ENCODE assay signal across 6 cellular contexts in the genomic region with DNA sequence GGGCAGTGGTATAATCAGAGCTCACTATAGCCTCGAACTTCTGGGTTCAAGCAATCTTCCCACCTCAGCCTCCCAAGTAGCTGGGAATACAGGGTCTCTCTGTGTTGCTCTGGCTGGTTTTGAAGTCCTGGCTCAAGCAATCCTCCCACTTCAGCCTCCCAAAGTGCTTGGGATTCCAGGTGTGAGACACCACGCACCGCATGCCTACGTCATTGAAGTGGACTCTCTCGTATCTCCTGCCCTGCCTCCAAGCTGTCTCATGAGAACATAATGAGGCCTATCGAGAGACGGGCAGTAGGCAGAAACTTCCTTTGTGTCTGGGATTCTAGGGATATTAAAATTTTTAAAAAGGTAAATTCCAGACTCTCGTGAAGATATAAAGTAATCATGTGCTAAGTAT.
"Had no signal": no experiment of that assay in that cellular context is flagged by ENCODE, and none has a peak within 500 bp of the region (broad histone marks: within the 10 kb centered on the region; RNA-seq: fewer than 3 reads in every experiment).

No MANE protein-coding gene starts in this region.

- H3K27ac ChIP-seq: HL-60, KMS-11 had no signal

- H3K4me3 ChIP-seq: K562 had no signal

- DNase-seq: IMR-90, KBM-7, KG1 had no signal

- H3K9ac ChIP-seq: KMS-11 had no signal

- H3K4me2 ChIP-seq: KMS-11 had no signal
